7 cellular contexts compared by ENCODE assay signal in the genomic region with DNA sequence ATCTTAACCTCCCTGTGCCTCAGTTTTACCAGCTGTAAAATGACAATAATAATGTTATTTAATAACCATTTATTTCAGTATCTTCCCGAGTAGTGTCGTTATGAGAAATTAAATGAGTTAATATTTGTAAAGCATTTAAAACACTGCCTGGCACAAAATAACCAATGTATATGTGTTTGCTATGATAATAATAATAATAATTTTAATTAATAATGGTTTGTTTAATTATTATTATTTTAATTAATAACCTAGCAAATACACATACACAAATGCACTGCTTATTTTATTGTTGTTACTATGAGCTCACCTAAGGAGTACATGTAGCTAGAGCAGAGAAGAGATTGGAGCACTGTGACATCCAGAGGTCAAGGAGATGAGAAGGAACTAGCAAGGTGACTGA.
"Had no signal": no experiment of that assay in that cellular context is flagged by ENCODE, and none has a peak within 500 bp of the region (broad histone marks: within the 10 kb centered on the region; RNA-seq: fewer than 3 reads in every experiment).

No MANE protein-coding gene starts in this region.

- ATAC-seq: GM12878 had no signal

- FAIRE-seq: GM12878, GM12891, GM12892, GM18507, GM19239 had no signal

- DNase-seq: GDM1, GF-D8 had no signal
